Comparison of ENCODE assay signal across 1 cellular context in genomic region chr5:1860021-1860610, GRCh38.
TF ChIP-seq lines count a peak whose summit lies in the region.

No MANE protein-coding gene starts in this region.

TF ChIP-seq in HepG2, 621 proteins besides CTCF, POLR2A, EP300 and RAD21:
- TF ChIP-seq GLMP (CRISPR knock-in tag; IDR thresholded peaks at IDR 0.05; ENCODE audit: borderline replicate concordance): no peak
- no peak for TF ChIP-seq ZNF503 (CRISPR knock-in tag; IDR thresholded peaks at IDR 0.05)
- TF ChIP-seq FOXP1 (IDR thresholded peaks at IDR 0.05): no peak
- no peak for TF ChIP-seq FOXP1 (CRISPR knock-in tag; IDR thresholded peaks at IDR 0.05)
- TF ChIP-seq ZNF12 (CRISPR knock-in tag; IDR thresholded peaks at IDR 0.05): no peak
- TF ChIP-seq TOPORS (CRISPR knock-in tag; IDR thresholded peaks at IDR 0.05): no peak
- peak; percentile 77; the same call in 1 of the 2 replicates for TF ChIP-seq KAT2B (IDR thresholded peaks at IDR 0.05; ENCODE audit: borderline replicate concordance, low read depth, low read length)
- TF ChIP-seq ZSCAN21 (CRISPR knock-in tag; IDR thresholded peaks at IDR 0.05; ENCODE audit: borderline replicate concordance): no peak
- TF ChIP-seq ZNF224 (CRISPR knock-in tag; IDR thresholded peaks at IDR 0.05): no peak
- no peak for TF ChIP-seq ZFX (CRISPR knock-in tag; IDR thresholded peaks at IDR 0.05; ENCODE audit: low read depth)
